In genomic region chr17:27506348-27507218, GRCh38 we compare ENCODE assay signal across 9 cellular contexts. TPM values are rescaled to one million over a fixed set of nuclear protein-coding genes. Genes with fewer than 3 reads are reported as not detected.
A peak's percentile ranks its signal among the peaks of the same experiment; 100 is the strongest.
DNase-seq lines count a peak whose midpoint lies in the region; ATAC-seq, FAIRE-seq and TF ChIP-seq lines count a peak whose summit lies in the region.
"Had no signal": no experiment of that assay in that cellular context is flagged by ENCODE, and none has a peak within 500 bp of the region (broad histone marks: within the 10 kb centered on the region; RNA-seq: fewer than 3 reads in every experiment).

No MANE protein-coding gene starts in this region.

- peak overlapping the region; percentile 12 for H3K27ac Mint-ChIP-seq in activated naive CD4-positive, alpha-beta T cell treated with anti-CD3 and anti-CD28 coated beads for 36 hours

- peaks cover 11% of the 10 kb centered on the region for H3K36me3 Mint-ChIP-seq in activated naive CD4-positive, alpha-beta T cell treated with anti-CD3 and anti-CD28 coated beads for 36 hours (ENCODE audit: low read depth)

- no peaks in the 10 kb centered on the region for H3K9me3 ChIP-seq in suprapubic skin
- H3K9me3 ChIP-seq: BE2C had no signal

- no peaks in the 10 kb centered on the region for H3K27me3 ChIP-seq in suprapubic skin
- H3K27me3 ChIP-seq: BE2C had no signal

- H3K4me1 Mint-ChIP-seq in activated naive CD4-positive, alpha-beta T cell treated with anti-CD3 and anti-CD28 coated beads for 36 hours (ENCODE audit: low read depth) = peaks cover 21% of the 10 kb centered on the region

- 65% methylated on average over 15 of the region's 15 CpGs for WGBS in suprapubic skin

- peaks cover 16% of the 10 kb centered on the region for H3K4me1 ChIP-seq in suprapubic skin
- H3K4me1 ChIP-seq: BE2C had no signal

- CTCF ChIA-PET in activated naive CD4-positive, alpha-beta T cell treated with anti-CD3 and anti-CD28 coated beads for 36 hours (lab: Charles Lee) = no interaction called here

- no peak for FAIRE-seq in urothelium cell line (lab: Jason Lieb, UNC)

- in situ Hi-C loops in KBM-7 (cut with MboI; ENCODE audit: low pct_unique_long_range_greater_than_20kb, low sequenced_read_pairs) = no loop called here

- DNase-seq in activated naive CD4-positive, alpha-beta T cell treated with anti-CD3 and anti-CD28 coated beads for 36 hours = no peak
- no peak for DNase-seq in activated naive CD4-positive, alpha-beta T cell (lab: John Stamatoyannopoulos, UW)
- DNase-seq in astrocyte of the hippocampus (ENCODE audit: low read depth, low spot score) = peak; percentile 68
- DNase-seq in urothelium cell line (ENCODE audit: low spot score) = peak; percentile 66
- DNase-seq in suprapubic skin (ENCODE audit: low spot score in 2 of 2) = no peak
- no peak for DNase-seq in KBM-7
- DNase-seq: BE2C had no signal

- no peak for TF ChIP-seq EP300 in suprapubic skin (IDR thresholded peaks at IDR 0.05)

- H3K36me3 ChIP-seq in suprapubic skin = no peaks in the 10 kb centered on the region
- H3K36me3 ChIP-seq: BE2C had no signal

- peaks cover 3% of the 10 kb centered on the region for H3K9me3 Mint-ChIP-seq in activated naive CD4-positive, alpha-beta T cell treated with anti-CD3 and anti-CD28 coated beads for 36 hours

- no peak overlapping the region for H3K4me3 ChIP-seq in suprapubic skin

- no peak overlapping the region for H3K27ac ChIP-seq in suprapubic skin

- H3K4me3 Mint-ChIP-seq in activated naive CD4-positive, alpha-beta T cell treated with anti-CD3 and anti-CD28 coated beads for 36 hours = no peak overlapping the region

- no peak for TF ChIP-seq POLR2A in suprapubic skin (IDR thresholded peaks at IDR 0.05)

- TF ChIP-seq CTCF in suprapubic skin (IDR thresholded peaks at IDR 0.05) = no peak

- intact Hi-C loops in activated naive CD4-positive, alpha-beta T cell treated with anti-CD3 and anti-CD28 coated beads for 36 hours (cut with micrococcal nuclease) = no loop called here

- ATAC-seq in HG03139 (IDR thresholded peaks at IDR 0.05; ENCODE audit: unreplicated experiment) = peak; percentile 59
- ATAC-seq in HG03342 (IDR thresholded peaks at IDR 0.05; ENCODE audit: unreplicated experiment) = no peak

- H3K27me3 Mint-ChIP-seq in activated naive CD4-positive, alpha-beta T cell treated with anti-CD3 and anti-CD28 coated beads for 36 hours (ENCODE audit: low read depth) = no peaks in the 10 kb centered on the region

RNA-seq across cellular contexts. Expression of gene KSR1, which starts 50.3 kb away (rescaled TPM):
- 100 to 1,000 TPM; 179 to 189 TPM for total RNA-seq in activated naive CD4-positive, alpha-beta T cell treated with anti-CD3 and anti-CD28 coated beads for 36 hours
- total RNA-seq in suprapubic skin = 10 to 100 TPM; 38.1 to 54.0 (median 49.5) TPM

Comparison
In these comparisons a context has a peak if more than half of its experiments do, and no peak if none do; other contexts are left out.
1. DNase-seq: peak in astrocyte of the hippocampus (single experiment) and urothelium cell line (single experiment); none in activated naive CD4-positive, alpha-beta T cell treated with anti-CD3 and anti-CD28 coated beads for 36 hours (single experiment), activated naive CD4-positive, alpha-beta T cell (0 of 4), suprapubic skin (0 of 2) and KBM-7 (single experiment).